In genomic region chr4:82981116-82981515, GRCh38 we compare ENCODE assay signal across 35 cellular contexts.
"Had no signal": no experiment of that assay in that cellular context is flagged by ENCODE, and none has a peak within 500 bp of the region (broad histone marks: within the 10 kb centered on the region; RNA-seq: fewer than 3 reads in every experiment).

No MANE protein-coding gene starts in this region.

- DNase-seq: activated CD4-positive, alpha-beta memory T cell treated with anti-CD3 and anti-CD28 coated beads, Interleukin-2, amount 10 ng/mL, durations not matched to agents 7 days and 5 days; activated CD4-positive, alpha-beta T cell treated with anti-CD3 and anti-CD28 coated beads for 1 hour; activated CD4-positive, alpha-beta T cell treated with anti-CD3 and anti-CD28 coated beads for 48 hours; activated CD4-positive, CD25-positive, alpha-beta regulatory T cell; activated CD8-positive, alpha-beta memory T cell treated with anti-CD3 and anti-CD28 coated beads for 24 hours; activated CD8-positive, alpha-beta memory T cell treated with anti-CD3 and anti-CD28 coated beads, Interleukin-2, amount 10 ng/mL, durations not matched to agents 7 days and 5 days; activated CD8-positive, alpha-beta memory T cell treated with anti-CD3 and anti-CD28 coated beads, Interleukin-2, amount 50 U/mL, for 48 hours; activated gamma-delta T cell; activated naive CD4-positive, alpha-beta T cell treated with Interleukin-2 at 50 U/mL for 16 hours; activated T-cell treated with anti-CD3 and anti-CD28 coated beads, Interleukin-2, amount 50 U/mL, for 48 hours; adrenal gland; body of pancreas; cerebellar nuclear complex; MG63; NCI-H1048; NCI-H1105 treated with DMSO at 0.1 percent for 48 hours; NCI-H1436 treated with DMSO at 0.1 percent for 48 hours; NCI-H1694 treated with DMSO at 0.1 percent for 48 hours; NCI-H2029; NCI-H446; NCI-H510A treated with DMSO at 0.1 percent for 48 hours; NCI-H526 treated with DMSO at 0.1 percent for 48 hours; NCI-H82; NK-92 treated with Interleukin-12 subunit alpha and Interleukin-12 subunit beta, amount 100 ng/mL, for 24 hours; PC-9; SW 1271; T-helper 1 cell; T1000; WERI-Rb-1 had no signal

- H3K27me3 ChIP-seq: adrenal gland, body of pancreas, breast epithelium, MG63 had no signal

- ATAC-seq: activated CD8-positive, alpha-beta memory T cell treated with anti-CD3 and anti-CD28 coated beads, Interleukin-2, amount 10 ng/mL, durations not matched to agents 7 days and 5 days; activated naive CD4-positive, alpha-beta T cell treated with anti-CD3 and anti-CD28 coated beads, Interleukin-2, amount 50 U/mL, for 72 hours; activated T-helper 17 cell treated with anti-CD3 and anti-CD28 coated beads, Interleukin-2, amount 50 U/mL, for 72 hours; body of pancreas; K562; Right ventricle myocardium inferior had no signal

- H3K4me3 Mint-ChIP-seq: activated CD4-positive, alpha-beta memory T cell treated with anti-CD3 and anti-CD28 coated beads, Interleukin-2, amount 10 ng/mL, durations not matched to agents 7 days and 5 days; activated CD8-positive, alpha-beta memory T cell treated with anti-CD3 and anti-CD28 coated beads, Interleukin-2, amount 10 ng/mL, durations not matched to agents 7 days and 5 days; activated T-helper 17 cell treated with anti-CD3 and anti-CD28 coated beads, Interleukin-2, amount 50 U/mL, for 72 hours had no signal

- H3K27ac Mint-ChIP-seq: activated CD4-positive, alpha-beta memory T cell treated with anti-CD3 and anti-CD28 coated beads, Interleukin-2, amount 10 ng/mL, durations not matched to agents 7 days and 5 days; activated CD8-positive, alpha-beta memory T cell treated with anti-CD3 and anti-CD28 coated beads, Interleukin-2, amount 10 ng/mL, durations not matched to agents 7 days and 5 days; activated T-helper 17 cell treated with anti-CD3 and anti-CD28 coated beads, Interleukin-2, amount 50 U/mL, for 72 hours had no signal

- H3K36me3 ChIP-seq: adrenal gland, breast epithelium had no signal

- H3K4me3 ChIP-seq: adrenal gland, body of pancreas, breast epithelium, K562, MG63, PC-9 had no signal

- H3K9me3 Mint-ChIP-seq: activated CD4-positive, alpha-beta memory T cell treated with anti-CD3 and anti-CD28 coated beads, Interleukin-2, amount 10 ng/mL, durations not matched to agents 7 days and 5 days; activated naive CD4-positive, alpha-beta T cell treated with anti-CD3 and anti-CD28 coated beads, Interleukin-2, amount 50 U/mL, for 72 hours; activated T-helper 17 cell treated with anti-CD3 and anti-CD28 coated beads, Interleukin-2, amount 50 U/mL, for 72 hours had no signal

- H3K9me3 ChIP-seq: adrenal gland, body of pancreas, breast epithelium, MG63 had no signal

- H3K4me1 ChIP-seq: adrenal gland, body of pancreas, breast epithelium had no signal

- H3K27ac ChIP-seq: adrenal gland, body of pancreas, breast epithelium, PC-9, RWPE1, WERI-Rb-1 had no signal

- H3K27me3 Mint-ChIP-seq: activated CD4-positive, alpha-beta memory T cell treated with anti-CD3 and anti-CD28 coated beads, Interleukin-2, amount 10 ng/mL, durations not matched to agents 7 days and 5 days; activated CD8-positive, alpha-beta memory T cell treated with anti-CD3 and anti-CD28 coated beads, Interleukin-2, amount 10 ng/mL, durations not matched to agents 7 days and 5 days; activated T-helper 17 cell treated with anti-CD3 and anti-CD28 coated beads, Interleukin-2, amount 50 U/mL, for 72 hours had no signal
